ENCODE assay signal across 18 cellular contexts in genomic region chr1:3266870-3267549, GRCh38.
DNase-seq lines count a peak whose midpoint lies in the region; ATAC-seq, FAIRE-seq and TF ChIP-seq lines count a peak whose summit lies in the region.
"Had no signal": no experiment of that assay in that cellular context is flagged by ENCODE, and none has a peak within 500 bp of the region (broad histone marks: within the 10 kb centered on the region; RNA-seq: fewer than 3 reads in every experiment).

No MANE protein-coding gene starts in this region.

- peak overlapping the region; percentile 17 for H2AK5ac ChIP-seq in neuronal stem cell (ENCODE audit: low read depth, low read length)

- H4K20me1 ChIP-seq in HepG2 (ENCODE audit: insufficient read depth, low read length) = no peaks in the 10 kb centered on the region
- peaks cover 11% of the 10 kb centered on the region for H4K20me1 ChIP-seq in K562 (replicated peaks; ENCODE audit: control insufficient read depth, insufficient read depth, low read length)

- TF ChIP-seq EP300 in HepG2 (IDR thresholded peaks at IDR 0.05; ENCODE audit: low read depth in 2 of 2, low read length in 2 of 2) (no peak), HepG2 (CRISPR knock-in tag; IDR thresholded peaks at IDR 0.05; ENCODE audit: borderline replicate concordance) (no peak), K562 (IDR thresholded peaks at IDR 0.05; ENCODE audit: low read length) (no peak)

- no peak overlapping the region for H2BK12ac ChIP-seq in neuronal stem cell (ENCODE audit: low read length)

- no peaks in the 10 kb centered on the region for H3K9me3 ChIP-seq in HepG2 (ENCODE audit: low read length)
- H3K9me3 ChIP-seq in right lobe of liver = no peaks in the 10 kb centered on the region
- no peaks in the 10 kb centered on the region for H3K9me3 ChIP-seq in K562 (replicated peaks; ENCODE audit: control insufficient read depth, insufficient read depth, low read depth, low read length)
- H3K9me3 ChIP-seq in neuronal stem cell (replicated peaks in 1 of 2; ENCODE audit: control insufficient read depth in 2 of 2, insufficient read depth in 1 of 2, low read depth in 1 of 2, low read length in 2 of 2) = no peaks in the 10 kb centered on the region
- H3K9me3 ChIP-seq: HAP-1 had no signal

- CTCF ChIA-PET in HepG2 (lab: Yijun Ruan, JAX; ENCODE audit: low intra/inter-chr PET ratio, low total read pairs) (no interaction called here), K562 (lab: Yijun Ruan, JAX; ENCODE audit: low intra/inter-chr PET ratio) (no interaction called here)

- no peak overlapping the region for H3K4me3 ChIP-seq in HepG2 (replicated peaks in 1 of 3; ENCODE audit: insufficient read depth in 1 of 3, low read depth in 2 of 3, low read length in 3 of 3)
- no peak overlapping the region for H3K4me3 ChIP-seq in right lobe of liver
- no peak overlapping the region for H3K4me3 ChIP-seq in K562
- H3K4me3 ChIP-seq in neuronal stem cell (ENCODE audit: low read length in 2 of 2) = no peak overlapping the region
- H3K4me3 ChIP-seq: GM23338, HAP-1 had no signal

- H3K18ac ChIP-seq in neuronal stem cell (ENCODE audit: low read length) = peak overlapping the region; percentile 88

- DNase-seq in HepG2 (ENCODE audit: low spot score) = no peak
- DNase-seq in right lobe of liver = no peak
- DNase-seq in K562 (ENCODE audit: extremely low read depth in 1 of 4, low spot score in 3 of 4) = no peak
- DNase-seq in neuronal stem cell (ENCODE audit: low spot score) = no peak
- no peak for DNase-seq in NCI-H2029 treated with DMSO at 0.1 percent for 48 hours (lab: John Stamatoyannopoulos, UW)
- DNase-seq: 8988T; C1 segment of cervical spinal cord; Calu3; CD4-positive, alpha-beta memory T cell; COR-L47; DMS53; DMS79 treated with DMSO at 0.1 percent for 48 hours; GF-D8 had no signal

- H4K8ac ChIP-seq in neuronal stem cell (ENCODE audit: low read depth, low read length) = no peak overlapping the region

- ATAC-seq in HepG2 (no peak), right lobe of liver (no peak), K562 (no peak), HG03175 (IDR thresholded peaks at IDR 0.05; ENCODE audit: unreplicated experiment) (no peak)

- in situ Hi-C loops in HepG2 (cut with HindIII; ENCODE audit: extremely low pct_ligation_motif_present, low pct_unique_long_range_greater_than_20kb) = no loop called here
- in situ Hi-C loops in K562 (cut with MboI) = no loop called here

- no peak overlapping the region for H4K91ac ChIP-seq in neuronal stem cell (ENCODE audit: low read depth, low read length, poor library complexity)

- no peak overlapping the region for H3K4ac ChIP-seq in neuronal stem cell (ENCODE audit: low read length)

- H2BK5ac ChIP-seq in neuronal stem cell (ENCODE audit: low read length) = no peak overlapping the region

- POLR2A ChIA-PET in HepG2 (lab: Yijun Ruan, JAX) = no interaction called here
- POLR2A ChIA-PET in K562 (lab: Yijun Ruan, JAX) = interaction anchor here (0.8 kb wide), 1 partner anchor 119 kb away, joined by 3 read pairs; no protein-coding TSS in a partner anchor

- peaks cover 16% of the 10 kb centered on the region for H3K4me1 ChIP-seq in HepG2 (ENCODE audit: insufficient read depth, low read length)
- no peaks in the 10 kb centered on the region for H3K4me1 ChIP-seq in right lobe of liver
- peaks cover 0 to 15% of the 10 kb centered on the region in 2 experiments; a peak in 1 of 5 replicates for H3K4me1 ChIP-seq in K562 (replicated peaks in 1 of 2; ENCODE audit: control insufficient read depth in 2 of 2, insufficient read depth in 2 of 2, low read length in 2 of 2)
- H3K4me1 ChIP-seq in neuronal stem cell (ENCODE audit: control insufficient read depth in 2 of 2, insufficient read depth in 1 of 2, low read depth in 1 of 2, low read length in 2 of 2) = peaks cover 0 to 18% of the 10 kb centered on the region in 2 donors
- H3K4me1 ChIP-seq: HAP-1 had no signal

- no peak for FAIRE-seq in HepG2 (lab: Jason Lieb, UNC)
- FAIRE-seq in K562 (lab: Jason Lieb, UNC) = no peak
- FAIRE-seq: GM12891, GM18507 had no signal

- H3K14ac ChIP-seq in neuronal stem cell (ENCODE audit: low read length) = no peak overlapping the region

- H3K79me1 ChIP-seq in neuronal stem cell (ENCODE audit: low read depth, low read length) = peaks cover 2% of the 10 kb centered on the region

- peaks cover 3% of the 10 kb centered on the region for H3K9me1 ChIP-seq in K562 (ENCODE audit: control insufficient read depth, insufficient read depth, low read length)

- H3K27me3 ChIP-seq in HepG2 (ENCODE audit: control insufficient read depth in 1 of 2, insufficient read depth in 2 of 2, low read length in 2 of 2) (peaks cover 0 to 17% of the 10 kb centered on the region in 2 experiments; a peak in 2 of 5 replicates), right lobe of liver (no peaks in the 10 kb centered on the region), K562 (ENCODE audit: control insufficient read depth in 2 of 2, insufficient read depth in 2 of 2, low read length in 2 of 2) (peaks cover 18 to 59% of the 10 kb centered on the region in 2 experiments; a peak in 3 of 5 replicates), neuronal stem cell (ENCODE audit: control insufficient read depth in 3 of 3, insufficient read depth in 3 of 3, low read depth in 1 of 3, low read length in 3 of 3) (peaks cover 0 to 41% (median 0%) of the 10 kb centered on the region in 3 experiments)

- BruUV-seq in HepG2 (replicated peaks; lab: Mats Ljungman, UMichigan) (no TSS peak), K562 (replicated peaks; lab: Mats Ljungman, UMichigan) (no TSS peak)

- H2AFZ ChIP-seq in HepG2 (ENCODE audit: low read length) (no peak overlapping the region), K562 (ENCODE audit: low read depth, low read length) (no peak overlapping the region), neuronal stem cell (ENCODE audit: low read length) (no peak overlapping the region)
- H2AFZ ChIP-seq: GM23338 had no signal

- H3K36me3 ChIP-seq in HepG2 (replicated peaks in 1 of 2; ENCODE audit: control insufficient read depth in 1 of 2, insufficient read depth in 2 of 2, low read length in 2 of 2) (no peaks in the 10 kb centered on the region), right lobe of liver (no peaks in the 10 kb centered on the region), K562 (ENCODE audit: control insufficient read depth, insufficient read depth, low read length) (no peaks in the 10 kb centered on the region), neuronal stem cell (replicated peaks in 1 of 2; ENCODE audit: control insufficient read depth in 2 of 2, insufficient read depth in 2 of 2, low read length in 2 of 2) (no peaks in the 10 kb centered on the region)
- H3K36me3 ChIP-seq: HAP-1 had no signal

- intact Hi-C loops in HepG2 (cut with micrococcal nuclease; ENCODE audit: unreplicated experiment) = no loop called here
- intact Hi-C loops in right lobe of liver (cut with DNase I) = no loop called here
- intact Hi-C loops in K562 (cut with micrococcal nuclease) = no loop called here

- TF ChIP-seq POLR2A in HepG2 (IDR thresholded peaks at IDR 0.05; ENCODE audit: insufficient read depth in 1 of 2, low read depth in 2 of 2, low read length in 2 of 2) (no peak), right lobe of liver (IDR thresholded peaks at IDR 0.05) (no peak), K562 (conservative IDR thresholded peaks at IDR 0.05) (no peak)

- no peak overlapping the region for H3K4me2 ChIP-seq in HepG2 (ENCODE audit: low read depth, low read length)
- H3K4me2 ChIP-seq in K562 (ENCODE audit: insufficient read depth, low read length) = no peak overlapping the region
- no peak overlapping the region for H3K4me2 ChIP-seq in neuronal stem cell (ENCODE audit: insufficient read depth, low read length, poor library complexity, severe bottlenecking)
- H3K4me2 ChIP-seq: GM23338 had no signal

- H3K9ac ChIP-seq in HepG2 (ENCODE audit: insufficient read depth, low read depth, low read length) (no peak overlapping the region), K562 (ENCODE audit: insufficient read depth in 1 of 2, low read depth in 2 of 2, low read length in 2 of 2) (no peak overlapping the region), neuronal stem cell (ENCODE audit: low read depth, low read length, poor library complexity) (no peak overlapping the region)

- peak overlapping the region; percentile 16 for H3K23ac ChIP-seq in neuronal stem cell (ENCODE audit: low read depth, low read length, poor library complexity)

- H2BK120ac ChIP-seq in neuronal stem cell (ENCODE audit: low read depth, low read length) = no peak overlapping the region

- no peak overlapping the region for H2BK15ac ChIP-seq in neuronal stem cell (ENCODE audit: low read length)

- TF ChIP-seq CTCF in HepG2 (CRISPR knock-in tag; IDR thresholded peaks at IDR 0.05) = no peak
- no peak for TF ChIP-seq CTCF in right lobe of liver (IDR thresholded peaks at IDR 0.05)
- no peak for TF ChIP-seq CTCF in K562 (IDR thresholded peaks at IDR 0.05 in 2 of 3, conservative IDR thresholded peaks at IDR 0.05 in 1 of 3; ENCODE audit: insufficient read depth in 2 of 3, low read depth in 1 of 3, low read length in 3 of 3)

- no peaks in the 10 kb centered on the region for H3K79me2 ChIP-seq in HepG2 (ENCODE audit: insufficient read depth, low read length)
- H3K79me2 ChIP-seq in K562 (ENCODE audit: control insufficient read depth, insufficient read depth, low read length) = no peaks in the 10 kb centered on the region

- no peak overlapping the region for H3K27ac ChIP-seq in HepG2 (ENCODE audit: extremely low read length, insufficient read depth, low read length)
- H3K27ac ChIP-seq in right lobe of liver = no peak overlapping the region
- H3K27ac ChIP-seq in K562 (ENCODE audit: extremely low read depth, low read depth, low read length) = no peak overlapping the region
- H3K27ac ChIP-seq in neuronal stem cell (replicated peaks; ENCODE audit: low read length) = no peak overlapping the region

- no peak for TF ChIP-seq RAD21 in HepG2 (CRISPR knock-in tag; IDR thresholded peaks at IDR 0.05)
- no peak for TF ChIP-seq RAD21 in K562 (CRISPR knock-in tag; conservative IDR thresholded peaks at IDR 0.05 in 1 of 2, IDR thresholded peaks at IDR 0.05 in 1 of 2)

- 67% methylated on average over 27 of the region's 27 CpGs for WGBS in HepG2 (ENCODE audit: low lambda C conversion rate)
- WGBS in right lobe of liver (ENCODE audit: insufficient coverage, low coverage, low lambda C conversion rate, missing lambda C conversion rate) = 76% methylated on average over 21 of the region's 27 CpGs
- 3% methylated on average over 27 of the region's 27 CpGs for WGBS in K562 (ENCODE audit: insufficient coverage, low coverage, missing lambda C conversion rate)
- no CpG with 5 or more reads among the region's 27 CpGs for WGBS in neuronal stem cell (ENCODE audit: extremely low coverage in 2 of 2, insufficient read length in 2 of 2, insufficient replicate concordance in 1 of 2), 2 donors

TF ChIP-seq in HepG2, 621 proteins besides CTCF, POLR2A, EP300 and RAD21 (continues in another document):
- TF ChIP-seq TAF1 (CRISPR knock-in tag; IDR thresholded peaks at IDR 0.05) (no peak), MAFK (conservative IDR thresholded peaks at IDR 0.05 in 1 of 2, IDR thresholded peaks at IDR 0.05 in 1 of 2; ENCODE audit: low read length in 2 of 2) (peak; percentile 30 to 52; a peak in 2 of 4 replicates)

TF ChIP-seq in K562, 482 proteins besides CTCF, POLR2A, EP300 and RAD21 (continues in another document):
- no peak for TF ChIP-seq SETDB1 (IDR thresholded peaks at IDR 0.05; ENCODE audit: low read length)
- peak; percentile 55 for TF ChIP-seq ZNF316 (IDR thresholded peaks at IDR 0.05)
- 0 out of 2 replicates have a peak, but pooled peaks have one; percentile 54 for TF ChIP-seq MAFG (tag; conservative IDR thresholded peaks at IDR 0.05)

Comparison
In these comparisons a context has a peak if more than half of its experiments do, and no peak if none do; other contexts are left out.
1. Of the 241 proteins assayed by ChIP-seq in both HepG2 and K562: peak only in HepG2: MAFF and MAFK; only in K562: MAFG; in both: none; in neither: 238.